Comparison of ENCODE assay signal across 18 cellular contexts in the genomic region with DNA sequence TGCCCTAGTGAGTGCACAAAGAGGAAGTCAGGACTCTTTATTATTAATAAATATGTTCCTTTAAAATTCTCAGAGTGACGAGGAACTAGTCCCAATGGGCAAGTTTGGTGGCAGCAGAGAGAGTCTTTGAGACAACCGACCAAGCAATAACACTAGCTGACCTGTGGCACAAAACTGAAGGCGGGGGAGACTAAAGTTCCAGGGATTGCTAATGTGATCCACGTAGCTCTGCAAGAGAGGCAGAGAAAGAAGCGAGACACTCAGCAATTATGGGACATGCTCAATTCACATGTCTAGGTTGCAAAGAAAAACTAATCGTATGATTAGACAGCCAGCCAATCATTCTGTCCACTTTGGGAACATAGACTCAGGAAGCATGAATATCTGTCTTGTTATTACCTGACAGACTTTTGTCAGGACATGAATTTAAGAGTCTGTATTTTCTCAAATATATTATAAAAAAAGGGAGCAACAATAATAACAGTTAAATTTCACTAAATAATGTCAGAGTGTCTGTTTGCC.
"Had no signal": no experiment of that assay in that cellular context is flagged by ENCODE, and none has a peak within 500 bp of the region (broad histone marks: within the 10 kb centered on the region; RNA-seq: fewer than 3 reads in every experiment).

No MANE protein-coding gene starts in this region.

- H3K27me3 ChIP-seq: breast epithelium, ovary, tibial nerve had no signal

- DNase-seq: activated CD4-positive, alpha-beta memory T cell treated with anti-CD3 and anti-CD28 coated beads for 36 hours; activated CD4-positive, alpha-beta T cell treated with anti-CD3 and anti-CD28 coated beads, Interleukin-2, amount 10 ng/mL, durations not matched to agents 24 days and 14 days; activated CD4-positive, CD25-positive, alpha-beta regulatory T cell treated with anti-CD3 and anti-CD28 coated beads, Interleukin-2, amount 50 U/mL, for 72 hours; activated CD8-positive, alpha-beta memory T cell treated with anti-CD3 and anti-CD28 coated beads, Interleukin-2, amount 50 U/mL, for 48 hours; activated naive CD8-positive, alpha-beta T cell treated with anti-CD3 and anti-CD28 coated beads, Interleukin-2, amount 50 U/mL, for 24 hours; activated T-cell treated with anti-CD3 and anti-CD28 coated beads, Interleukin-2, amount 50 U/mL, for 4 hours; effector CD4-positive, alpha-beta T cell; heart right ventricle; left ventricle myocardium superior; mammary epithelial cell; ovary; psoas muscle; stimulated activated naive CD4-positive, alpha-beta T cell treated with Interleukin-2 at 50 U/mL for 16 hours had no signal

- H3K4me1 ChIP-seq: breast epithelium, psoas muscle had no signal

- H3K4me2 ChIP-seq: smooth muscle cell had no signal

- H3K4me3 ChIP-seq: breast epithelium, esophagus muscularis mucosa, heart right ventricle, ovary, psoas muscle, smooth muscle cell, tibial nerve had no signal

- ATAC-seq: activated naive CD8-positive, alpha-beta T cell treated with anti-CD3 and anti-CD28 coated beads, Interleukin-2, amount 50 U/mL, for 24 hours; activated T-cell treated with anti-CD3 and anti-CD28 coated beads, Interleukin-2, amount 50 U/mL, for 4 hours; left ventricle myocardium superior; psoas muscle had no signal

- H3K9me3 ChIP-seq: breast epithelium, esophagus muscularis mucosa, heart right ventricle, ovary, psoas muscle, tibial nerve had no signal

- H3K36me3 ChIP-seq: breast epithelium, esophagus muscularis mucosa, heart right ventricle, ovary, tibial nerve had no signal

- H3K27ac ChIP-seq: breast epithelium, esophagus muscularis mucosa, foreskin keratinocyte, heart right ventricle, ovary, psoas muscle, tibial nerve had no signal
